2 cellular contexts compared by ENCODE assay signal in genomic region chr2:120791243-120791960, GRCh38.
A peak's percentile ranks its signal among the peaks of the same experiment; 100 is the strongest.
TF ChIP-seq lines count a peak whose summit lies in the region.

No MANE protein-coding gene starts in this region.

TF ChIP-seq in HepG2, 621 proteins besides CTCF, POLR2A, EP300 and RAD21:
- TF ChIP-seq ZNF446 (CRISPR knock-in tag; IDR thresholded peaks at IDR 0.05) (no peak), RCOR2 (CRISPR knock-in tag; IDR thresholded peaks at IDR 0.05) (no peak), GTF2F1 (IDR thresholded peaks at IDR 0.05; ENCODE audit: low read length) (no peak), THAP11 (CRISPR knock-in tag; IDR thresholded peaks at IDR 0.05) (no peak), ZZZ3 (CRISPR knock-in tag; IDR thresholded peaks at IDR 0.05; ENCODE audit: borderline replicate concordance) (no peak)
- TF ChIP-seq, protein P1, sequence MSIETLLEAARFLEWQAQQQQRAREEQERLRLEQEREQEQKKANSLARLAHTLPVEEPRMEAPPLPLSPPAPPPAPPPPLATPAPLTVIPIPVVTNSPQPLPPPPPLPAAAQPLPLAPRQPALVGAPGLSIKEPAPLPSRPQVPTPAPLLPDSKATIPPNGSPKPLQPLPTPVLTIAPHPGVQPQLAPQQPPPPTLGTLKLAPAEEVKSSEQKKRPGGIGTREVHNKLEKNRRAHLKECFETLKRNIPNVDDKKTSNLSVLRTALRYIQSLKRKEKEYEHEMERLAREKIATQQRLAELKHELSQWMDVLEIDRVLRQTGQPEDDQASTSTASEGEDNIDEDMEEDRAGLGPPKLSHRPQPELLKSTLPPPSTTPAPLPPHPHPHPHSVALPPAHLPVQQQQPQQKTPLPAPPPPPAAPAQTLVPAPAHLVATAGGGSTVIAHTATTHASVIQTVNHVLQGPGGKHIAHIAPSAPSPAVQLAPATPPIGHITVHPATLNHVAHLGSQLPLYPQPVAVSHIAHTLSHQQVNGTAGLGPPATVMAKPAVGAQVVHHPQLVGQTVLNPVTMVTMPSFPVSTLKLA (IDR thresholded peaks at IDR 0.05) = peak; percentile 93
TF ChIP-seq in HepG2: peak in this region for 1.

TF ChIP-seq in SK-N-SH, 30 proteins besides CTCF, POLR2A, EP300 and RAD21:
- TF ChIP-seq MXI1 (IDR thresholded peaks at IDR 0.05; ENCODE audit: low read depth, low read length) (no peak), TAF1 (IDR thresholded peaks at IDR 0.05; ENCODE audit: borderline replicate concordance, low read depth, low read length) (no peak), GATA2 (CRISPR knock-in tag; IDR thresholded peaks at IDR 0.05) (peak; percentile 40; the same call in 1 of the 2 replicates), CHD2 (IDR thresholded peaks at IDR 0.05; ENCODE audit: low read length, partially characterized antibody) (no peak), RFX5 (IDR thresholded peaks at IDR 0.05; ENCODE audit: low read length) (no peak), FOSL2 (IDR thresholded peaks at IDR 0.05; ENCODE audit: borderline replicate concordance, low read depth) (no peak), FOXJ3 (CRISPR knock-in tag; IDR thresholded peaks at IDR 0.05) (no peak)
TF ChIP-seq in SK-N-SH: peak in this region for 1.
